Comparison of ENCODE assay signal across 8 cellular contexts in genomic region chr4:75630932-75631320, GRCh38. TPM values are rescaled to one million over a fixed set of nuclear protein-coding genes. Genes with fewer than 3 reads are reported as not detected.
DNase-seq lines count a peak whose midpoint lies in the region; ATAC-seq and TF ChIP-seq lines count a peak whose summit lies in the region.

No MANE protein-coding gene starts in this region.

- no peaks in the 10 kb centered on the region for H3K9me3 Mint-ChIP-seq in activated CD8-positive, alpha-beta T cell treated with anti-CD3 and anti-CD28 coated beads for 36 hours

- H3K4me1 ChIP-seq in cardiac muscle cell (ENCODE audit: low read depth) (no peaks in the 10 kb centered on the region), psoas muscle (peaks cover 3% of the 10 kb centered on the region)

- H3K36me3 ChIP-seq in GM06990 (ENCODE audit: control insufficient read depth, insufficient read depth, low read length) (no peaks in the 10 kb centered on the region), cardiac muscle cell (no peaks in the 10 kb centered on the region), psoas muscle (ENCODE audit: insufficient read depth in 1 of 2, low read depth in 1 of 2) (no peaks in the 10 kb centered on the region)

- no peaks in the 10 kb centered on the region for H3K9me3 ChIP-seq in cardiac muscle cell (ENCODE audit: low read depth)
- H3K9me3 ChIP-seq in psoas muscle, result no peaks in the 10 kb centered on the region

- H3K36me3 Mint-ChIP-seq in activated CD8-positive, alpha-beta T cell treated with anti-CD3 and anti-CD28 coated beads for 36 hours (ENCODE audit: low read depth), result no peaks in the 10 kb centered on the region

- H3K4me3 ChIP-seq in GM06990 (replicated peaks; ENCODE audit: low read depth, low read length) (peak overlapping the region; percentile 61), cardiac muscle cell (peak overlapping the region; percentile 54), psoas muscle (peak overlapping the region; percentile 77)

- H3K27me3 Mint-ChIP-seq in activated CD8-positive, alpha-beta T cell treated with anti-CD3 and anti-CD28 coated beads for 36 hours, result no peaks in the 10 kb centered on the region

- peak overlapping the region; percentile 14 for H3K27ac Mint-ChIP-seq in activated CD8-positive, alpha-beta T cell treated with anti-CD3 and anti-CD28 coated beads for 36 hours

- POLR2A ChIA-PET in activated CD8-positive, alpha-beta T cell treated with anti-CD3 and anti-CD28 coated beads for 36 hours (lab: Charles Lee), result interaction anchor here (0.8 to 1.5 kb wide), 3 partner anchors 10 to 38 kb away, joined by 3 to 4 read pairs (median 3); no protein-coding TSS in a partner anchor

- peaks cover 22% of the 10 kb centered on the region for H3K4me1 Mint-ChIP-seq in activated CD8-positive, alpha-beta T cell treated with anti-CD3 and anti-CD28 coated beads for 36 hours (ENCODE audit: low read depth)

- ATAC-seq in activated CD8-positive, alpha-beta T cell treated with anti-CD3 and anti-CD28 coated beads for 36 hours, result no peak
- ATAC-seq in psoas muscle (peak in 1 of 4 donors; percentile 13), HG02571 (IDR thresholded peaks at IDR 0.05; ENCODE audit: unreplicated experiment) (no peak)

- CTCF ChIA-PET in activated CD8-positive, alpha-beta T cell treated with anti-CD3 and anti-CD28 coated beads for 36 hours (lab: Charles Lee), result interaction anchor here (0.6 to 2.3 kb wide), 8 partner anchors 17 to 265 kb away, joined by 3 to 9 read pairs (median 4); partner anchors contain the start of gene USO1

- H3K27me3 ChIP-seq in GM06990 (replicated peaks; ENCODE audit: control insufficient read depth, insufficient read depth, low read length), result no peaks in the 10 kb centered on the region
- H3K27me3 ChIP-seq in cardiac muscle cell, result no peaks in the 10 kb centered on the region
- no peaks in the 10 kb centered on the region for H3K27me3 ChIP-seq in psoas muscle (ENCODE audit: insufficient read depth in 3 of 3, low read length in 2 of 3)

- intact Hi-C loops in activated CD8-positive, alpha-beta T cell treated with anti-CD3 and anti-CD28 coated beads for 36 hours (cut with micrococcal nuclease), result no loop called here
- intact Hi-C loops in psoas muscle (cut with DNase I), result no loop called here

- H3K4me3 Mint-ChIP-seq in activated CD8-positive, alpha-beta T cell treated with anti-CD3 and anti-CD28 coated beads for 36 hours, result peak overlapping the region; percentile 73

- DNase-seq in GM06990 (ENCODE audit: extremely low read depth, insufficient read length), result no peak
- no peak for DNase-seq in activated CD8-positive, alpha-beta T cell treated with anti-CD3 and anti-CD28 coated beads for 36 hours
- peak in 1 of 2 donors; percentile 16 for DNase-seq in cardiac muscle cell (ENCODE audit: low read depth in 1 of 2, low spot score in 1 of 2)
- DNase-seq in psoas muscle, result no peak
- no peak for DNase-seq in amniotic stem cell (lab: John Stamatoyannopoulos, UW)
- DNase-seq in NCI-H2196 (lab: John Stamatoyannopoulos, UW; ENCODE audit: unreplicated experiment), result no peak
- DNase-seq in NCI-H1417 (lab: John Stamatoyannopoulos, UW), result no peak

- 55 to 61% (median 61%) methylated on average over 9 of the region's 9 CpGs for WGBS in psoas muscle, 3 donors

- no peak for TF ChIP-seq CTCF in GM06990 (IDR thresholded peaks at IDR 0.05; ENCODE audit: insufficient read depth, low read length, poor library complexity, severe bottlenecking)
- no peak for TF ChIP-seq CTCF in activated CD8-positive, alpha-beta T cell treated with anti-CD3 and anti-CD28 coated beads for 36 hours (IDR thresholded peaks at IDR 0.05)
- no peak for TF ChIP-seq CTCF in cardiac muscle cell (IDR thresholded peaks at IDR 0.05; ENCODE audit: low read depth, low read length)
- TF ChIP-seq CTCF in psoas muscle (IDR thresholded peaks at IDR 0.05), result no peak

- H3K27ac ChIP-seq in cardiac muscle cell (peak overlapping the region; percentile 24), psoas muscle (no peak overlapping the region)

RNA-seq across cellular contexts. Expression of gene CDKL2, which starts 0.6 kb away (rescaled TPM):
- 1 to 10 TPM in 1 of 2 experiments, under 1 TPM in 1; 0.83 to 1.0 TPM for total RNA-seq in activated CD8-positive, alpha-beta T cell treated with anti-CD3 and anti-CD28 coated beads for 36 hours
- total RNA-seq in cardiac muscle cell (2.4 and 2.5 TPM in 2 replicates), psoas muscle (under 1 TPM in 1 of 4 donors, not detected in 3; 0.30 TPM)
- polyA plus RNA-seq in cardiac muscle cell (2.0 and 4.4 TPM in 2 replicates), psoas muscle (under 1 TPM in 1 of 3 donors, not detected in 2; 0.40 TPM)

RNA-seq across cellular contexts. Expression of gene G3BP2, which starts 42.3 kb away (rescaled TPM):
- total RNA-seq in activated CD8-positive, alpha-beta T cell treated with anti-CD3 and anti-CD28 coated beads for 36 hours, result 100 to 1,000 TPM; 185 to 197 TPM
- 203 and 210 TPM in 2 replicates for total RNA-seq in cardiac muscle cell
- 181 and 194 TPM in 2 replicates for polyA plus RNA-seq in cardiac muscle cell
- 100 to 1,000 TPM; 126 to 219 (median 156) TPM for total RNA-seq in psoas muscle
- 100 to 1,000 TPM in 1 of 3 donors, 10 to 100 TPM in 2; 34.8 to 145 (median 39.5) TPM for polyA plus RNA-seq in psoas muscle
